ENCODE assay signal across 8 cellular contexts in the genomic region with DNA sequence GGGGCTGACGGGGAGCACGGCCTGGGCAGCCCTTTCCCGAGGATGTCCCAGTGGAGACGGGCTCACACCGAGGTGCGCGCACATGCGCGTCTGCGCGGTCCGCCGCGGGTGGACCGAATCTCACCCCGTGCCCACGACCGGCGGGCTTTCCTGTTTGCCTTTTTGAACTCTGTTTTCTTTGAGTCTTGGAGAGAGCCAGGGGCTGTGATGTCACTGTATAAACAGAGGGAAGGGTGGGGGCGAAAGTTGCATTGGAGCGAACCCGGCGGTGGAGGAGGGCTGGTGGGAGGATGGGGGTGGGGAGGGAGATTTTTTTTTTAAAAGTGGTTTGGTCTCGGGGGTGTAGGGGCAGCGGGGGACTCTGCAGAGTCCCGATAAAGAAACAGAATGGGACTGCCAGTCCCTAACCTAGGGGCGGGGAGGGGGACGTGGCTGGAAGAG.
DNase-seq lines count a peak whose midpoint lies in the region; ATAC-seq and TF ChIP-seq lines count a peak whose summit lies in the region.

No MANE protein-coding gene starts in this region.

- H3K4me3 Mint-ChIP-seq in neural crest cell: peak overlapping the region; percentile 90

- no peak overlapping the region for H3K27ac Mint-ChIP-seq in neural crest cell (ENCODE audit: unreplicated experiment)

- ATAC-seq in GM21360 (IDR thresholded peaks at IDR 0.05; ENCODE audit: unreplicated experiment) (no peak), HG02852 (IDR thresholded peaks at IDR 0.05; ENCODE audit: unreplicated experiment) (no peak), HG02759 (IDR thresholded peaks at IDR 0.05; ENCODE audit: unreplicated experiment) (no peak)

- DNase-seq in AG08396 (ENCODE audit: low spot score): peak; percentile 70
- DNase-seq in fibroblast of villous mesenchyme (ENCODE audit: low read depth): peak; percentile 83
- DNase-seq in neural crest cell (ENCODE audit: low read depth, low spot score): peak; percentile 8
- DNase-seq in mesenteric fat pad (ENCODE audit: low spot score): no peak

- peak overlapping the region; percentile 60 for H3K4me3 ChIP-seq in fibroblast of villous mesenchyme (ENCODE audit: low read depth, low read length)

- no peaks in the 10 kb centered on the region for H3K36me3 Mint-ChIP-seq in neural crest cell (ENCODE audit: low read depth)

- no peaks in the 10 kb centered on the region for H3K9me3 Mint-ChIP-seq in neural crest cell

- peaks cover 7% of the 10 kb centered on the region for H3K4me1 Mint-ChIP-seq in neural crest cell

- no peak for TF ChIP-seq CTCF in fibroblast of villous mesenchyme (IDR thresholded peaks at IDR 0.05; ENCODE audit: insufficient read depth, low read depth, low read length)
- TF ChIP-seq CTCF in neural crest cell (conservative IDR thresholded peaks at IDR 0.05): no peak

- peaks cover 72% of the 10 kb centered on the region for H3K27me3 Mint-ChIP-seq in neural crest cell (ENCODE audit: low read depth)

TF ChIP-seq in PFSK-1, 5 proteins besides CTCF, POLR2A, EP300 and RAD21:
- TF ChIP-seq, protein P1, sequence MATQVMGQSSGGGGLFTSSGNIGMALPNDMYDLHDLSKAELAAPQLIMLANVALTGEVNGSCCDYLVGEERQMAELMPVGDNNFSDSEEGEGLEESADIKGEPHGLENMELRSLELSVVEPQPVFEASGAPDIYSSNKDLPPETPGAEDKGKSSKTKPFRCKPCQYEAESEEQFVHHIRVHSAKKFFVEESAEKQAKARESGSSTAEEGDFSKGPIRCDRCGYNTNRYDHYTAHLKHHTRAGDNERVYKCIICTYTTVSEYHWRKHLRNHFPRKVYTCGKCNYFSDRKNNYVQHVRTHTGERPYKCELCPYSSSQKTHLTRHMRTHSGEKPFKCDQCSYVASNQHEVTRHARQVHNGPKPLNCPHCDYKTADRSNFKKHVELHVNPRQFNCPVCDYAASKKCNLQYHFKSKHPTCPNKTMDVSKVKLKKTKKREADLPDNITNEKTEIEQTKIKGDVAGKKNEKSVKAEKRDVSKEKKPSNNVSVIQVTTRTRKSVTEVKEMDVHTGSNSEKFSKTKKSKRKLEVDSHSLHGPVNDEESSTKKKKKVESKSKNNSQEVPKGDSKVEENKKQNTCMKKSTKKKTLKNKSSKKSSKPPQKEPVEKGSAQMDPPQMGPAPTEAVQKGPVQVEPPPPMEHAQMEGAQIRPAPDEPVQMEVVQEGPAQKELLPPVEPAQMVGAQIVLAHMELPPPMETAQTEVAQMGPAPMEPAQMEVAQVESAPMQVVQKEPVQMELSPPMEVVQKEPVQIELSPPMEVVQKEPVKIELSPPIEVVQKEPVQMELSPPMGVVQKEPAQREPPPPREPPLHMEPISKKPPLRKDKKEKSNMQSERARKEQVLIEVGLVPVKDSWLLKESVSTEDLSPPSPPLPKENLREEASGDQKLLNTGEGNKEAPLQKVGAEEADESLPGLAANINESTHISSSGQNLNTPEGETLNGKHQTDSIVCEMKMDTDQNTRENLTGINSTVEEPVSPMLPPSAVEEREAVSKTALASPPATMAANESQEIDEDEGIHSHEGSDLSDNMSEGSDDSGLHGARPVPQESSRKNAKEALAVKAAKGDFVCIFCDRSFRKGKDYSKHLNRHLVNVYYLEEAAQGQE (IDR thresholded peaks at IDR 0.05; ENCODE audit: insufficient read depth in 1 of 2, low read depth in 2 of 2, low read length in 2 of 2): no peak
- TF ChIP-seq FOXP2 (optimal IDR thresholded peaks at IDR 0.05; ENCODE audit: borderline replicate concordance, extremely low read depth, extremely low read length, insufficient read depth): peak; percentile 49
- no peak; the same call in 1 of the 2 replicates for TF ChIP-seq POLR2AphosphoS5 (IDR thresholded peaks at IDR 0.05; ENCODE audit: low read depth, low read length)
- TF ChIP-seq TAF1 (IDR thresholded peaks at IDR 0.05; ENCODE audit: borderline replicate concordance, insufficient read depth, low read length): 0 out of 2 replicates have a peak, but pooled peaks have one; percentile 2
- no peak for TF ChIP-seq SIN3A (IDR thresholded peaks at IDR 0.05; ENCODE audit: borderline replicate concordance, insufficient read depth, low read length)
